In genomic region chr5:131899686-131900085, GRCh38 we compare ENCODE assay signal across 1 cellular context.
TF ChIP-seq lines count a peak whose summit lies in the region.

No MANE protein-coding gene starts in this region.

TF ChIP-seq in SK-N-SH treated with all-trans-retinoic acid at 6 μM for 48 hours, 23 proteins besides CTCF, POLR2A, EP300 and RAD21 (continued from another document):
- TF ChIP-seq POU6F1 (CRISPR knock-in tag; IDR thresholded peaks at IDR 0.05; ENCODE audit: borderline replicate concordance, low read depth) = no peak
- no peak for TF ChIP-seq ISL1 (CRISPR knock-in tag; IDR thresholded peaks at IDR 0.05)
- TF ChIP-seq BACH2 (CRISPR knock-in tag; IDR thresholded peaks at IDR 0.05; ENCODE audit: borderline replicate concordance) = no peak
- TF ChIP-seq TOX (CRISPR knock-in tag; IDR thresholded peaks at IDR 0.05; ENCODE audit: borderline replicate concordance) = no peak
- TF ChIP-seq OSR1 (CRISPR knock-in tag; IDR thresholded peaks at IDR 0.05) = no peak
